ENCODE assay signal across 14 cellular contexts in genomic region chr14:23359722-23360447, GRCh38. TPM values are rescaled to one million over a fixed set of nuclear protein-coding genes. Genes with fewer than 3 reads are reported as not detected.
"Had no signal": no experiment of that assay in that cellular context is flagged by ENCODE, and none has a peak within 500 bp of the region (broad histone marks: within the 10 kb centered on the region; RNA-seq: fewer than 3 reads in every experiment).

No MANE protein-coding gene starts in this region.

- DNase-seq: activated CD4-positive, alpha-beta memory T cell treated with anti-CD3 and anti-CD28 coated beads, Interleukin-2, amount 10 ng/mL, durations not matched to agents 7 days and 5 days; activated CD4-positive, alpha-beta T cell treated with anti-CD3 and anti-CD28 coated beads for 1 hour; activated naive CD4-positive, alpha-beta T cell treated with Interleukin-2 at 50 U/mL for 16 hours; activated T-cell treated with anti-CD3 and anti-CD28 coated beads, Interleukin-2, amount 50 U/mL, for 72 hours; central memory CD4-positive, alpha-beta T cell; left cardiac atrium; lower lobe of right lung; retina; small intestine had no signal

- H3K9me3 ChIP-seq: lower lobe of right lung, pancreas had no signal

- H3K36me3 ChIP-seq: pancreas had no signal

- H3K4me3 Mint-ChIP-seq: activated CD4-positive, alpha-beta memory T cell treated with anti-CD3 and anti-CD28 coated beads, Interleukin-2, amount 10 ng/mL, durations not matched to agents 7 days and 5 days; activated T-cell treated with anti-CD3 and anti-CD28 coated beads, Interleukin-2, amount 50 U/mL, for 72 hours; nephron; stimulated activated effector memory CD8-positive, alpha-beta T cell treated with anti-CD3 and anti-CD28 coated beads, Interleukin-12 subunit alpha, Interleukin-12 subunit beta, amount 100 ng/mL, for 72 hours had no signal

- H3K36me3 Mint-ChIP-seq: stimulated activated effector memory CD8-positive, alpha-beta T cell treated with anti-CD3 and anti-CD28 coated beads, Interleukin-12 subunit alpha, Interleukin-12 subunit beta, amount 100 ng/mL, for 72 hours had no signal

- H3K4me3 ChIP-seq: lower lobe of right lung, pancreas had no signal

- H3K9me3 Mint-ChIP-seq: activated CD4-positive, alpha-beta memory T cell treated with anti-CD3 and anti-CD28 coated beads, Interleukin-2, amount 10 ng/mL, durations not matched to agents 7 days and 5 days; activated T-cell treated with anti-CD3 and anti-CD28 coated beads, Interleukin-2, amount 50 U/mL, for 72 hours; nephron; stimulated activated effector memory CD8-positive, alpha-beta T cell treated with anti-CD3 and anti-CD28 coated beads, Interleukin-12 subunit alpha, Interleukin-12 subunit beta, amount 100 ng/mL, for 72 hours had no signal

- H3K27ac Mint-ChIP-seq: activated CD4-positive, alpha-beta memory T cell treated with anti-CD3 and anti-CD28 coated beads, Interleukin-2, amount 10 ng/mL, durations not matched to agents 7 days and 5 days; activated T-cell treated with anti-CD3 and anti-CD28 coated beads, Interleukin-2, amount 50 U/mL, for 72 hours had no signal

- ATAC-seq: activated T-cell treated with anti-CD3 and anti-CD28 coated beads, Interleukin-2, amount 50 U/mL, for 72 hours; left cardiac atrium; pancreas; stimulated activated effector memory CD8-positive, alpha-beta T cell treated with anti-CD3 and anti-CD28 coated beads, Interleukin-12 subunit alpha, Interleukin-12 subunit beta, amount 100 ng/mL, for 72 hours had no signal

- H3K27ac ChIP-seq: lower lobe of right lung, pancreas had no signal

- H3K4me1 ChIP-seq: pancreas had no signal

RNA-seq across cellular contexts. Expression of gene EFS, which starts 5.1 kb away (rescaled TPM):
- total RNA-seq: activated CD4-positive, alpha-beta memory T cell treated with anti-CD3 and anti-CD28 coated beads, Interleukin-2, amount 10 ng/mL, durations not matched to agents 7 days and 5 days; mononuclear cell had no signal

RNA-seq across cellular contexts. Expression of gene IL25, which starts 12.7 kb away (rescaled TPM):
- total RNA-seq: activated CD4-positive, alpha-beta memory T cell treated with anti-CD3 and anti-CD28 coated beads, Interleukin-2, amount 10 ng/mL, durations not matched to agents 7 days and 5 days; activated T-cell treated with anti-CD3 and anti-CD28 coated beads, Interleukin-2, amount 50 U/mL, for 72 hours; left cardiac atrium; lower lobe of right lung; mononuclear cell; pancreas; ureter had no signal

RNA-seq across cellular contexts. Expression of gene CMTM5, which starts 17.0 kb away (rescaled TPM):
- total RNA-seq: activated CD4-positive, alpha-beta memory T cell treated with anti-CD3 and anti-CD28 coated beads, Interleukin-2, amount 10 ng/mL, durations not matched to agents 7 days and 5 days had no signal
